In the genomic region with DNA sequence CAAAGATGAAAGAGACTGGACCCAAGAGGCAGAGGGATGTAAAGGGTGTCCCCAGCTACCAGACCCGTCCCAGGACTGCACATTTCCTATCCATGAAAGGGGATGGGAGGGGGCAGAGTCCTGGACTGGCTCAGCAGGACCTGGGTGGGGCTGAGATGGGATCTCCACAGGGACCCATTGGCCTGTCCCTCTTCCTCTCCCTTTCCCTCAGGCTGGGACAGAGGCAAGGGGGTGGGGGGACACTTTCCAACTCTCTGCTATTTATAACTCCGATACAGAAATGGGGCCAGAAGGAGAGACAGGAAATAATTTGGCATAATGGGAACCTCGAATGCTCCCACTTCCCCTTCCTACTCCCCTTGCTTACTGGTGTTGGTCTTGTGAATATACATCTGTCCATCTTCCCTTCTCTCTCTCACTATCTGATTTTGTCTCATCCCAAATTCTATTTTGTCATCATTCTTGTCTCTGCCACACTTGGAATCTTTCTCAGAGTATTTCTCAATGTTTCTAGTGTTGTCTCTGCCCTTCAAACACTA, we compare ENCODE assay signal across 8 cellular contexts. TPM values are rescaled to one million over a fixed set of nuclear protein-coding genes. Genes with fewer than 3 reads are reported as not detected.
DNase-seq lines count a peak whose midpoint lies in the region; ATAC-seq, FAIRE-seq and TF ChIP-seq lines count a peak whose summit lies in the region.

No MANE protein-coding gene starts in this region.

- H3K36me3 ChIP-seq in right lobe of liver, result no peaks in the 10 kb centered on the region

- H3K4me3 ChIP-seq in WI38 (ENCODE audit: low read depth, low read length) (peak overlapping the region; percentile 56; the same call in 1 of the 2 replicates), right lobe of liver (no peak overlapping the region)

- no peak for TF ChIP-seq CTCF in WI38 (IDR thresholded peaks at IDR 0.05; ENCODE audit: low read depth, low read length)
- TF ChIP-seq CTCF in right lobe of liver (IDR thresholded peaks at IDR 0.05), result no peak

- no peak for DNase-seq in GM12891 (ENCODE audit: insufficient read length, low spot score)
- DNase-seq in left cardiac atrium, result peak; percentile 66
- DNase-seq in sciatic nerve (ENCODE audit: low spot score), result no peak
- DNase-seq in right lobe of liver, result no peak
- DNase-seq in activated CD4-positive, alpha-beta T cell treated with anti-CD3 and anti-CD28 coated beads, Interleukin-2, amount 50 U/mL, for 4 hours, result no peak

- H3K4me1 ChIP-seq in right lobe of liver, result peaks cover 0 to 51% (median 0%) of the 10 kb centered on the region in 4 donors

- FAIRE-seq in GM12891 (lab: Jason Lieb, UNC), result no peak

- WGBS in right lobe of liver (ENCODE audit: insufficient coverage, low coverage, low lambda C conversion rate, missing lambda C conversion rate), result 29% methylated on average over 1 of the region's 3 CpGs

- H3K27ac ChIP-seq in right lobe of liver, result no peak overlapping the region

- ATAC-seq in left cardiac atrium, result peak; percentile 55 to 58
- peak; percentile 16 for ATAC-seq in sciatic nerve
- ATAC-seq in GM18868 (IDR thresholded peaks at IDR 0.05; ENCODE audit: unreplicated experiment), result no peak
- ATAC-seq in esophagus mucosa, result no peak
- ATAC-seq in right lobe of liver, result no peak

- TF ChIP-seq POLR2A in GM12891 (IDR thresholded peaks at IDR 0.05; ENCODE audit: low read depth, low read length) (no peak), right lobe of liver (IDR thresholded peaks at IDR 0.05) (no peak)

- intact Hi-C loops in left cardiac atrium (cut with DNase I), result no loop called here
- intact Hi-C loops in sciatic nerve (cut with DNase I), result no loop called here
- intact Hi-C loops in right lobe of liver (cut with DNase I), result no loop called here

- H3K27me3 ChIP-seq in right lobe of liver, result no peaks in the 10 kb centered on the region

- no peaks in the 10 kb centered on the region for H3K9me3 ChIP-seq in right lobe of liver

TF ChIP-seq in GM12891, 5 proteins besides CTCF, POLR2A, EP300 and RAD21:
- TF ChIP-seq TAF1 (IDR thresholded peaks at IDR 0.05; ENCODE audit: low read depth, low read length) (no peak), SPI1 (IDR thresholded peaks at IDR 0.05; ENCODE audit: low read depth, low read length) (peak; percentile 67)

RNA-seq across cellular contexts. Expression of a gene that starts 1.1 kb away (rescaled TPM):
- 4.3 TPM for polyA plus RNA-seq in GM12891 (2012; ENCODE audit: low read depth, missing spikeins)
- total RNA-seq in left cardiac atrium (100 to 1,000 TPM; 395 to 448 TPM), sciatic nerve (307 TPM), esophagus mucosa (6.7 TPM), right lobe of liver (10 to 100 TPM in 3 of 6 experiments, 1 to 10 TPM in 3; 3.1 to 20.1 (median 8.3) TPM)

RNA-seq across cellular contexts. Expression of a gene that starts 7.1 kb away (rescaled TPM):
- polyA plus RNA-seq in GM12891 (2012; ENCODE audit: low read depth, missing spikeins), result 172 TPM
- total RNA-seq in left cardiac atrium, result 100 to 1,000 TPM; 119 to 123 TPM
- total RNA-seq in sciatic nerve, result 171 TPM
- 109 TPM for total RNA-seq in esophagus mucosa
- total RNA-seq in right lobe of liver, result 100 to 1,000 TPM in 3 of 6 experiments, 10 to 100 TPM in 3; 81.8 to 175 (median 99.0) TPM

RNA-seq across cellular contexts. Expression of a gene that starts 11.4 kb away (rescaled TPM):
- polyA plus RNA-seq in GM12891 (2012; ENCODE audit: low read depth, missing spikeins), result 7.2 TPM
- total RNA-seq in left cardiac atrium (10 to 100 TPM; 29.5 to 38.1 TPM), sciatic nerve (23.3 TPM), esophagus mucosa (0.92 TPM), right lobe of liver (10 to 100 TPM; 26.3 to 52.5 (median 43.0) TPM)

RNA-seq across cellular contexts. Expression of a gene that starts 20.0 kb away (rescaled TPM):
- polyA plus RNA-seq in GM12891 (2012; ENCODE audit: low read depth, missing spikeins), result 172 TPM
- total RNA-seq in left cardiac atrium (1,000 to 10,000 TPM; 1,288 to 1,875 TPM), sciatic nerve (870 TPM), esophagus mucosa (253 TPM), right lobe of liver (100 to 1,000 TPM; 213 to 556 (median 317) TPM)

RNA-seq across cellular contexts. Expression of a gene that starts 34.2 kb away (rescaled TPM):
- polyA plus RNA-seq in GM12891 (2012; ENCODE audit: low read depth, missing spikeins), result 8.0 TPM
- total RNA-seq in left cardiac atrium (10 to 100 TPM; 12.0 to 14.2 TPM), sciatic nerve (10.0 TPM), esophagus mucosa (1.2 TPM), right lobe of liver (under 1 TPM; 0.25 to 0.95 (median 0.54) TPM)

Comparison
In these comparisons a context has a peak if more than half of its experiments do, and no peak if none do; other contexts are left out.
1. ATAC-seq: peak in left cardiac atrium (2 of 2) and sciatic nerve (single experiment); none in GM18868 (single experiment), esophagus mucosa (single experiment) and right lobe of liver (0 of 4).
2. RNA of a gene that starts 1.1 kb away (total RNA-seq): 395 to 448 TPM in left cardiac atrium and 307 TPM in sciatic nerve (single experiment); 3.1 to 20.1 TPM in right lobe of liver and 6.7 TPM in esophagus mucosa (single experiment); every median in the first group is over 10 times any median in the second.
3. RNA of a gene that starts 11.4 kb away (total RNA-seq): 26.3 to 52.5 TPM in right lobe of liver, 29.5 to 38.1 TPM in left cardiac atrium and 23.3 TPM in sciatic nerve (single experiment); 0.92 TPM in esophagus mucosa (single experiment); every median in the first group is over 10 times any median in the second.